In genomic region chr16:74997042-74997491, GRCh38 we compare ENCODE assay signal across 1 cellular context.
TF ChIP-seq lines count a peak whose summit lies in the region.

No MANE protein-coding gene starts in this region.

TF ChIP-seq in HepG2, 621 proteins besides CTCF, POLR2A, EP300 and RAD21 (continued from another document and continues in another):
- TF ChIP-seq REST (IDR thresholded peaks at IDR 0.05; ENCODE audit: borderline replicate concordance in 1 of 2, low read depth in 1 of 2, low read length in 2 of 2): no peak
- no peak for TF ChIP-seq DNMT1 (CRISPR knock-in tag; IDR thresholded peaks at IDR 0.05)
- TF ChIP-seq STAG1 (CRISPR knock-in tag; IDR thresholded peaks at IDR 0.05): peak; percentile 11; the same call in 1 of the 2 replicates
- no peak for TF ChIP-seq ZNF737 (CRISPR knock-in tag; IDR thresholded peaks at IDR 0.05; ENCODE audit: borderline replicate concordance)
- no peak for TF ChIP-seq ZNF75D (CRISPR knock-in tag; IDR thresholded peaks at IDR 0.05; ENCODE audit: borderline replicate concordance)
- no peak for TF ChIP-seq IKZF4 (CRISPR knock-in tag; IDR thresholded peaks at IDR 0.05; ENCODE audit: borderline replicate concordance, low read depth, not compliant biosample characterization)
- TF ChIP-seq, protein P1, sequence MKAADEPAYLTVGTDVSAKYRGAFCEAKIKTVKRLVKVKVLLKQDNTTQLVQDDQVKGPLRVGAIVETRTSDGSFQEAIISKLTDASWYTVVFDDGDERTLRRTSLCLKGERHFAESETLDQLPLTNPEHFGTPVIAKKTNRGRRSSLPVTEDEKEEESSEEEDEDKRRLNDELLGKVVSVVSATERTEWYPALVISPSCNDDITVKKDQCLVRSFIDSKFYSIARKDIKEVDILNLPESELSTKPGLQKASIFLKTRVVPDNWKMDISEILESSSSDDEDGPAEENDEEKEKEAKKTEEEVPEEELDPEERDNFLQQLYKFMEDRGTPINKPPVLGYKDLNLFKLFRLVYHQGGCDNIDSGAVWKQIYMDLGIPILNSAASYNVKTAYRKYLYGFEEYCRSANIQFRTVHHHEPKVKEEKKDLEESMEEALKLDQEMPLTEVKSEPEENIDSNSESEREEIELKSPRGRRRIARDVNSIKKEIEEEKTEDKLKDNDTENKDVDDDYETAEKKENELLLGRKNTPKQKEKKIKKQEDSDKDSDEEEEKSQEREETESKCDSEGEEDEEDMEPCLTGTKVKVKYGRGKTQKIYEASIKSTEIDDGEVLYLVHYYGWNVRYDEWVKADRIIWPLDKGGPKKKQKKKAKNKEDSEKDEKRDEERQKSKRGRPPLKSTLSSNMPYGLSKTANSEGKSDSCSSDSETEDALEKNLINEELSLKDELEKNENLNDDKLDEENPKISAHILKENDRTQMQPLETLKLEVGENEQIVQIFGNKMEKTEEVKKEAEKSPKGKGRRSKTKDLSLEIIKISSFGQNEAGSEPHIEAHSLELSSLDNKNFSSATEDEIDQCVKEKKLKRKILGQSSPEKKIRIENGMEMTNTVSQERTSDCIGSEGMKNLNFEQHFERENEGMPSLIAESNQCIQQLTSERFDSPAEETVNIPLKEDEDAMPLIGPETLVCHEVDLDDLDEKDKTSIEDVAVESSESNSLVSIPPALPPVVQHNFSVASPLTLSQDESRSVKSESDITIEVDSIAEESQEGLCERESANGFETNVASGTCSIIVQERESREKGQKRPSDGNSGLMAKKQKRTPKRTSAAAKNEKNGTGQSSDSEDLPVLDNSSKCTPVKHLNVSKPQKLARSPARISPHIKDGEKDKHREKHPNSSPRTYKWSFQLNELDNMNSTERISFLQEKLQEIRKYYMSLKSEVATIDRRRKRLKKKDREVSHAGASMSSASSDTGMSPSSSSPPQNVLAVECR (CRISPR knock-in tag; IDR thresholded peaks at IDR 0.05; ENCODE audit: borderline replicate concordance): 0 out of 2 replicates have a peak, but pooled peaks have one; percentile 18
- TF ChIP-seq PBX3 (CRISPR knock-in tag; IDR thresholded peaks at IDR 0.05; ENCODE audit: borderline replicate concordance): no peak
- TF ChIP-seq, protein P2, sequence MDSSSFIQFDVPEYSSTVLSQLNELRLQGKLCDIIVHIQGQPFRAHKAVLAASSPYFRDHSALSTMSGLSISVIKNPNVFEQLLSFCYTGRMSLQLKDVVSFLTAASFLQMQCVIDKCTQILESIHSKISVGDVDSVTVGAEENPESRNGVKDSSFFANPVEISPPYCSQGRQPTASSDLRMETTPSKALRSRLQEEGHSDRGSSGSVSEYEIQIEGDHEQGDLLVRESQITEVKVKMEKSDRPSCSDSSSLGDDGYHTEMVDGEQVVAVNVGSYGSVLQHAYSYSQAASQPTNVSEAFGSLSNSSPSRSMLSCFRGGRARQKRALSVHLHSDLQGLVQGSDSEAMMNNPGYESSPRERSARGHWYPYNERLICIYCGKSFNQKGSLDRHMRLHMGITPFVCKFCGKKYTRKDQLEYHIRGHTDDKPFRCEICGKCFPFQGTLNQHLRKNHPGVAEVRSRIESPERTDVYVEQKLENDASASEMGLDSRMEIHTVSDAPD (CRISPR knock-in tag; IDR thresholded peaks at IDR 0.05): no peak
- no peak for TF ChIP-seq ARNT2 (CRISPR knock-in tag; IDR thresholded peaks at IDR 0.05; ENCODE audit: low read depth)
- TF ChIP-seq ZNF773 (CRISPR knock-in tag; IDR thresholded peaks at IDR 0.05; ENCODE audit: borderline replicate concordance): no peak
- no peak for TF ChIP-seq YEATS4 (CRISPR knock-in tag; IDR thresholded peaks at IDR 0.05; ENCODE audit: borderline replicate concordance)
- TF ChIP-seq ZNF124 (CRISPR knock-in tag; IDR thresholded peaks at IDR 0.05): no peak
- no peak for TF ChIP-seq E2F1 (CRISPR knock-in tag; IDR thresholded peaks at IDR 0.05)
- no peak for TF ChIP-seq ZBTB42 (CRISPR knock-in tag; IDR thresholded peaks at IDR 0.05)
- TF ChIP-seq MTF2 (CRISPR knock-in tag; IDR thresholded peaks at IDR 0.05; ENCODE audit: borderline replicate concordance): no peak
- no peak for TF ChIP-seq ZNF10 (CRISPR knock-in tag; IDR thresholded peaks at IDR 0.05; ENCODE audit: borderline replicate concordance, low read depth)
- 0 out of 2 replicates have a peak, but pooled peaks have one; percentile 30 for TF ChIP-seq ZNF235 (CRISPR knock-in tag; IDR thresholded peaks at IDR 0.05; ENCODE audit: borderline replicate concordance)
- TF ChIP-seq CERS6 (CRISPR knock-in tag; IDR thresholded peaks at IDR 0.05): no peak
- peak; percentile 92; the same call in 1 of the 2 replicates for TF ChIP-seq ZBTB20 (CRISPR knock-in tag; IDR thresholded peaks at IDR 0.05; ENCODE audit: borderline replicate concordance, low read depth)
- TF ChIP-seq, protein P3, sequence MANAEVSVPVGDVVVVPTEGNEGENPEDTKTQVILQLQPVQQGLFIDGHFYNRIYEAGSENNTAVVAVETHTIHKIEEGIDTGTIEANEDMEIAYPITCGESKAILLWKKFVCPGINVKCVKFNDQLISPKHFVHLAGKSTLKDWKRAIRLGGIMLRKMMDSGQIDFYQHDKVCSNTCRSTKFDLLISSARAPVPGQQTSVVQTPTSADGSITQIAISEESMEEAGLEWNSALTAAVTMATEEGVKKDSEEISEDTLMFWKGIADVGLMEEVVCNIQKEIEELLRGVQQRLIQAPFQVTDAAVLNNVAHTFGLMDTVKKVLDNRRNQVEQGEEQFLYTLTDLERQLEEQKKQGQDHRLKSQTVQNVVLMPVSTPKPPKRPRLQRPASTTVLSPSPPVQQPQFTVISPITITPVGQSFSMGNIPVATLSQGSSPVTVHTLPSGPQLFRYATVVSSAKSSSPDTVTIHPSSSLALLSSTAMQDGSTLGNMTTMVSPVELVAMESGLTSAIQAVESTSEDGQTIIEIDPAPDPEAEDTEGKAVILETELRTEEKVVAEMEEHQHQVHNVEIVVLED (CRISPR knock-in tag; IDR thresholded peaks at IDR 0.05; ENCODE audit: borderline replicate concordance): no peak; the same call in 1 of the 2 replicates
- no peak for TF ChIP-seq SATB2 (CRISPR knock-in tag; IDR thresholded peaks at IDR 0.05)
- no peak for TF ChIP-seq ZSCAN29 (CRISPR knock-in tag; conservative IDR thresholded peaks at IDR 0.05)
- TF ChIP-seq CBFB (CRISPR knock-in tag; IDR thresholded peaks at IDR 0.05): no peak
- TF ChIP-seq PAX8 (CRISPR knock-in tag; IDR thresholded peaks at IDR 0.05; ENCODE audit: borderline replicate concordance): no peak
- no peak for TF ChIP-seq PCBP2 (optimal IDR thresholded peaks at IDR 0.05; ENCODE audit: low read depth, low read length, poor library complexity, severe bottlenecking)
- TF ChIP-seq, protein P4, sequence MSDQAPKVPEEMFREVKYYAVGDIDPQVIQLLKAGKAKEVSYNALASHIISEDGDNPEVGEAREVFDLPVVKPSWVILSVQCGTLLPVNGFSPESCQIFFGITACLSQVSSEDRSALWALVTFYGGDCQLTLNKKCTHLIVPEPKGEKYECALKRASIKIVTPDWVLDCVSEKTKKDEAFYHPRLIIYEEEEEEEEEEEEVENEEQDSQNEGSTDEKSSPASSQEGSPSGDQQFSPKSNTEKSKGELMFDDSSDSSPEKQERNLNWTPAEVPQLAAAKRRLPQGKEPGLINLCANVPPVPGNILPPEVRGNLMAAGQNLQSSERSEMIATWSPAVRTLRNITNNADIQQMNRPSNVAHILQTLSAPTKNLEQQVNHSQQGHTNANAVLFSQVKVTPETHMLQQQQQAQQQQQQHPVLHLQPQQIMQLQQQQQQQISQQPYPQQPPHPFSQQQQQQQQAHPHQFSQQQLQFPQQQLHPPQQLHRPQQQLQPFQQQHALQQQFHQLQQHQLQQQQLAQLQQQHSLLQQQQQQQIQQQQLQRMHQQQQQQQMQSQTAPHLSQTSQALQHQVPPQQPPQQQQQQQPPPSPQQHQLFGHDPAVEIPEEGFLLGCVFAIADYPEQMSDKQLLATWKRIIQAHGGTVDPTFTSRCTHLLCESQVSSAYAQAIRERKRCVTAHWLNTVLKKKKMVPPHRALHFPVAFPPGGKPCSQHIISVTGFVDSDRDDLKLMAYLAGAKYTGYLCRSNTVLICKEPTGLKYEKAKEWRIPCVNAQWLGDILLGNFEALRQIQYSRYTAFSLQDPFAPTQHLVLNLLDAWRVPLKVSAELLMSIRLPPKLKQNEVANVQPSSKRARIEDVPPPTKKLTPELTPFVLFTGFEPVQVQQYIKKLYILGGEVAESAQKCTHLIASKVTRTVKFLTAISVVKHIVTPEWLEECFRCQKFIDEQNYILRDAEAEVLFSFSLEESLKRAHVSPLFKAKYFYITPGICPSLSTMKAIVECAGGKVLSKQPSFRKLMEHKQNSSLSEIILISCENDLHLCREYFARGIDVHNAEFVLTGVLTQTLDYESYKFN (CRISPR knock-in tag; conservative IDR thresholded peaks at IDR 0.05): peak; percentile 72
- TF ChIP-seq ELF3 (CRISPR knock-in tag; IDR thresholded peaks at IDR 0.05): peak; percentile 24; the same call in 1 of the 2 replicates
- TF ChIP-seq, protein P5, sequence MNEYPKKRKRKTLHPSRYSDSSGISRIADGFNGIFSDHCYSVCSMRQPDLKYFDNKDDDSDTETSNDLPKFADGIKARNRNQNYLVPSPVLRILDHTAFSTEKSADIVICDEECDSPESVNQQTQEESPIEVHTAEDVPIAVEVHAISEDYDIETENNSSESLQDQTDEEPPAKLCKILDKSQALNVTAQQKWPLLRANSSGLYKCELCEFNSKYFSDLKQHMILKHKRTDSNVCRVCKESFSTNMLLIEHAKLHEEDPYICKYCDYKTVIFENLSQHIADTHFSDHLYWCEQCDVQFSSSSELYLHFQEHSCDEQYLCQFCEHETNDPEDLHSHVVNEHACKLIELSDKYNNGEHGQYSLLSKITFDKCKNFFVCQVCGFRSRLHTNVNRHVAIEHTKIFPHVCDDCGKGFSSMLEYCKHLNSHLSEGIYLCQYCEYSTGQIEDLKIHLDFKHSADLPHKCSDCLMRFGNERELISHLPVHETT (CRISPR knock-in tag; conservative IDR thresholded peaks at IDR 0.05): no peak
- no peak for TF ChIP-seq HOXA7 (CRISPR knock-in tag; IDR thresholded peaks at IDR 0.05)
- TF ChIP-seq, protein P6, sequence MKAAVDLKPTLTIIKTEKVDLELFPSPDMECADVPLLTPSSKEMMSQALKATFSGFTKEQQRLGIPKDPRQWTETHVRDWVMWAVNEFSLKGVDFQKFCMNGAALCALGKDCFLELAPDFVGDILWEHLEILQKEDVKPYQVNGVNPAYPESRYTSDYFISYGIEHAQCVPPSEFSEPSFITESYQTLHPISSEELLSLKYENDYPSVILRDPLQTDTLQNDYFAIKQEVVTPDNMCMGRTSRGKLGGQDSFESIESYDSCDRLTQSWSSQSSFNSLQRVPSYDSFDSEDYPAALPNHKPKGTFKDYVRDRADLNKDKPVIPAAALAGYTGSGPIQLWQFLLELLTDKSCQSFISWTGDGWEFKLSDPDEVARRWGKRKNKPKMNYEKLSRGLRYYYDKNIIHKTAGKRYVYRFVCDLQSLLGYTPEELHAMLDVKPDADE (CRISPR knock-in tag; IDR thresholded peaks at IDR 0.05): no peak
- no peak for TF ChIP-seq ZNF20 (CRISPR knock-in tag; IDR thresholded peaks at IDR 0.05)
- TF ChIP-seq ZNF780A (CRISPR knock-in tag; IDR thresholded peaks at IDR 0.05): no peak
